Comparison of ENCODE assay signal across 9 cellular contexts in genomic region chr2:170818294-170819104, GRCh38. TPM values are rescaled to one million over a fixed set of nuclear protein-coding genes. Genes with fewer than 3 reads are reported as not detected.
DNase-seq lines count a peak whose midpoint lies in the region; ATAC-seq and TF ChIP-seq lines count a peak whose summit lies in the region.
"Had no signal": no experiment of that assay in that cellular context is flagged by ENCODE, and none has a peak within 500 bp of the region (broad histone marks: within the 10 kb centered on the region; RNA-seq: fewer than 3 reads in every experiment).

No MANE protein-coding gene starts in this region.

- H3K4me3 Mint-ChIP-seq in T-helper 1 cell treated with Interleukin-12 subunit alpha and Interleukin-12 subunit beta and Interleukin-4 antibody, amounts not matched to agents 30 μg/mL and 1 μg/mL, for 36 hours = peak overlapping the region; percentile 73

- H3K9ac ChIP-seq in skeletal muscle satellite cell (ENCODE audit: low read depth, low read length) = no peak overlapping the region

- H3K27ac Mint-ChIP-seq in T-helper 1 cell treated with Interleukin-12 subunit alpha and Interleukin-12 subunit beta and Interleukin-4 antibody, amounts not matched to agents 30 μg/mL and 1 μg/mL, for 36 hours = peak overlapping the region; percentile 49

- no peak for TF ChIP-seq POLR2A in esophagus squamous epithelium (IDR thresholded peaks at IDR 0.05)

- peaks cover 38% of the 10 kb centered on the region for H3K4me1 Mint-ChIP-seq in T-helper 1 cell treated with Interleukin-12 subunit alpha and Interleukin-12 subunit beta and Interleukin-4 antibody, amounts not matched to agents 30 μg/mL and 1 μg/mL, for 36 hours (ENCODE audit: low read depth)

- H3K9me3 ChIP-seq in esophagus squamous epithelium = no peaks in the 10 kb centered on the region
- no peaks in the 10 kb centered on the region for H3K9me3 ChIP-seq in skeletal muscle satellite cell (replicated peaks; ENCODE audit: low read length)

- H3K27me3 Mint-ChIP-seq in T-helper 1 cell treated with Interleukin-12 subunit alpha and Interleukin-12 subunit beta and Interleukin-4 antibody, amounts not matched to agents 30 μg/mL and 1 μg/mL, for 36 hours (ENCODE audit: low read depth) = peaks cover 90% of the 10 kb centered on the region

- H3K36me3 ChIP-seq in esophagus squamous epithelium (no peaks in the 10 kb centered on the region), skeletal muscle satellite cell (ENCODE audit: insufficient read depth, low read length) (no peaks in the 10 kb centered on the region)

- 8 to 23% methylated on average over 22 to 26 of the region's 60 CpGs for WGBS in esophagus squamous epithelium, 2 donors

- no peak for TF ChIP-seq CTCF in esophagus squamous epithelium (IDR thresholded peaks at IDR 0.05)

- H3K4me1 ChIP-seq in esophagus squamous epithelium (peaks cover 75 to 94% (median 76%) of the 10 kb centered on the region in 3 donors), skeletal muscle satellite cell (ENCODE audit: control insufficient read depth, insufficient read depth, low read length) (peaks cover 44% of the 10 kb centered on the region)

- no peak for ATAC-seq in HG03025 (IDR thresholded peaks at IDR 0.05; ENCODE audit: low FRiP score, unreplicated experiment)

- no peak overlapping the region for H3K27ac ChIP-seq in esophagus squamous epithelium

- intact Hi-C loops in esophagus squamous epithelium (cut with DNase I) = loop anchor here (10.0 kb wide), 1 partner anchor 584 kb away; no protein-coding TSS in a partner anchor

- peak overlapping the region; percentile 96 for H3K4me2 ChIP-seq in skeletal muscle satellite cell (ENCODE audit: low read length)

- peak; percentile 55 for DNase-seq in NCI-H2227 (lab: John Stamatoyannopoulos, UW; ENCODE audit: unreplicated experiment)
- no peak for DNase-seq in NCI-H2227 treated with DMSO at 0.1 percent for 48 hours (lab: John Stamatoyannopoulos, UW)
- DNase-seq in esophagus squamous epithelium (lab: John Stamatoyannopoulos, UW) = no peak
- DNase-seq in pons (ENCODE audit: low spot score) = no peak
- DNase-seq in NCI-H128 (lab: John Stamatoyannopoulos, UW; ENCODE audit: unreplicated experiment) = no peak
- DNase-seq: activated CD4-positive, alpha-beta T cell treated with anti-CD3 and anti-CD28 coated beads for 1 hour had no signal

- H3K36me3 Mint-ChIP-seq in T-helper 1 cell treated with Interleukin-12 subunit alpha and Interleukin-12 subunit beta and Interleukin-4 antibody, amounts not matched to agents 30 μg/mL and 1 μg/mL, for 36 hours (ENCODE audit: low read depth) = peaks cover 5% of the 10 kb centered on the region

- H3K27me3 ChIP-seq in esophagus squamous epithelium = peaks cover 35 to 100% (median 75%) of the 10 kb centered on the region in 4 donors
- peaks cover 93% of the 10 kb centered on the region for H3K27me3 ChIP-seq in skeletal muscle satellite cell (ENCODE audit: control insufficient read depth, insufficient read depth, low read length)

- H3K4me3 ChIP-seq in esophagus squamous epithelium (peak overlapping the region; percentile 7 to 72 (median 42)), skeletal muscle satellite cell (ENCODE audit: low read length) (peak overlapping the region; percentile 48)

- no peaks in the 10 kb centered on the region for H3K9me3 Mint-ChIP-seq in T-helper 1 cell treated with Interleukin-12 subunit alpha and Interleukin-12 subunit beta and Interleukin-4 antibody, amounts not matched to agents 30 μg/mL and 1 μg/mL, for 36 hours

RNA-seq across cellular contexts. Expression of gene GAD1, which starts 1.8 kb away (rescaled TPM):
- total RNA-seq in esophagus squamous epithelium = 1 to 10 TPM in 1 of 4 donors, under 1 TPM in 2, not detected in 1; 0.19 to 4.2 (median 0.26) TPM
- not detected in 2 replicates for total RNA-seq in skeletal muscle satellite cell (2012; rRNA removed)

RNA-seq across cellular contexts. Expression of gene ERICH2, which starts 48.3 kb away (rescaled TPM):
- total RNA-seq in esophagus squamous epithelium = not detected
- not detected in 2 replicates for total RNA-seq in skeletal muscle satellite cell (2012; rRNA removed)
